In the genomic region with DNA sequence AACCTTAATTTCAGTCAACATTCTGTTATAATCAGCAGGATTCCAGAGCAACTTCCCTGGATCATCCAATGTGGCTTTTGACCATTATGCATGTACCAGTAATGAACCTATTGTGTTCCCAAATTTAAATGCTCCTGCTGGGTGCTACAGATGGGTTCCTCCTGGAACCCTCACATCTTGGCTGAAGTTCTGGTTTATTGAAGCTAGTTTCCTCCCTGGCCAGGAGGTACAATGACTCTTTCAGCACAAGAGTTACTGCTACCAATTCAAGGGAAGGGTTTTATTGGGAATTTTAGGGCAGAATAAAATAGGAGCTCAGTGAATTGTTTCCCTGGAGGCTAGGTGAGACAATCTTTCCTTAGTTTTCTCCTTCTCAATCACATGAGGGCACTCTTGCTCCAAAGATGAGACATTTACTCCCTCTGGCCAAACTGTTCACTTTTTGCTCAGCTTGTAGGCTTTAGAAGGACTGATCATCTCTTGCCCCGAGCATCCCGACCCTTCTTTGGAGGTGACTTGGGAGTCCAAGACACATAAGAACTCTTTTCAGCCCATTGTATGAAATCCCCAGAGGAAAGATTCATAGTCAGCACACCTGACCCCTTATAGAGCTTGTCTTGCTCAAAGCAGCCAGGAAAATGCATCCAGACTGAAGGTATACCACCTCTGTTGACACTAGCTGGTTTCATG, we compare ENCODE assay signal across 8 cellular contexts. TPM values are rescaled to one million over a fixed set of nuclear protein-coding genes. Genes with fewer than 3 reads are reported as not detected.
DNase-seq lines count a peak whose midpoint lies in the region; TF ChIP-seq lines count a peak whose summit lies in the region.

No MANE protein-coding gene starts in this region.

- H3K27me3 Mint-ChIP-seq in Calu3 (ENCODE audit: unreplicated experiment) (peaks cover 65% of the 10 kb centered on the region), HFFc6 (ENCODE audit: insufficient read depth) (peaks cover 16% of the 10 kb centered on the region)

- no peaks in the 10 kb centered on the region for H3K27me3 ChIP-seq in ovary

- no peaks in the 10 kb centered on the region for H3K4me1 ChIP-seq in ovary (ENCODE audit: insufficient read depth)

- BruUV-seq in Calu3 (replicated peaks; lab: Mats Ljungman, UMichigan): no TSS peak

- H3K9me3 Mint-ChIP-seq in Calu3 (ENCODE audit: low read depth, unreplicated experiment) (no peaks in the 10 kb centered on the region), HFFc6 (no peaks in the 10 kb centered on the region)

- no peak overlapping the region for H3K27ac Mint-ChIP-seq in Calu3 (ENCODE audit: unreplicated experiment)
- H3K27ac Mint-ChIP-seq in HFFc6: no peak overlapping the region

- DNase-seq in Calu3 (peak; percentile 48), HFFc6 (peak; percentile 40), NCI-H748 (lab: John Stamatoyannopoulos, UW; ENCODE audit: unreplicated experiment) (peak; percentile 70), cardiac fibroblast (ENCODE audit: low read depth in 2 of 2) (peak; percentile 69 to 73), medulla oblongata (ENCODE audit: extremely low spot score) (peak; percentile 79), ovary (no peak)
- no peak for DNase-seq in activated effector memory CD4-positive, alpha-beta T cell treated with Interleukin-2 at 50 U/mL for 16 hours
- no peak for DNase-seq in stimulated activated CD4-positive, alpha-beta T cell treated with anti-CD3 and anti-CD28 coated beads, Interleukin-12 subunit alpha, Interleukin-12 subunit beta, amount 100 ng/mL, for 4 hours

- H3K36me3 Mint-ChIP-seq in Calu3 (ENCODE audit: insufficient read depth, unreplicated experiment) (no peaks in the 10 kb centered on the region), HFFc6 (ENCODE audit: low read depth) (no peaks in the 10 kb centered on the region)

- H3K9me3 ChIP-seq in ovary: no peaks in the 10 kb centered on the region

- CTCF ChIA-PET in Calu3 (lab: Charles Lee): interaction anchor here (0.5 to 3.1 kb wide), 10 partner anchors 8 to 868 kb away, joined by 3 to 31 read pairs (median 5); partner anchors contain the start of gene NPHP3

- WGBS in ovary, 3 donors: 2 to 4% (median 4%) methylated on average over 2 of the region's 2 CpGs

- no peak for TF ChIP-seq POLR2A in ovary (IDR thresholded peaks at IDR 0.05)

- no peak overlapping the region for H3K4me3 Mint-ChIP-seq in Calu3 (ENCODE audit: low read depth, unreplicated experiment)
- H3K4me3 Mint-ChIP-seq in HFFc6: no peak overlapping the region

- H3K4me1 Mint-ChIP-seq in Calu3 (ENCODE audit: low read depth, unreplicated experiment) (no peaks in the 10 kb centered on the region), HFFc6 (ENCODE audit: low read depth) (peaks cover 6% of the 10 kb centered on the region; the same call in 1 of the 2 replicates)

- TF ChIP-seq CTCF in Calu3 (IDR thresholded peaks at IDR 0.05; ENCODE audit: unreplicated experiment) (peak; percentile 52), HFFc6 (IDR thresholded peaks at IDR 0.05) (peak; percentile 67), cardiac fibroblast (IDR thresholded peaks at IDR 0.05; ENCODE audit: low read depth, low read length) (peak; percentile 36), ovary (IDR thresholded peaks at IDR 0.05) (no peak)

- H3K4me3 ChIP-seq in cardiac fibroblast (replicated peaks in 1 of 2; ENCODE audit: low read depth in 2 of 2, low read length in 2 of 2) (no peak overlapping the region), ovary (no peak overlapping the region)

- no peak overlapping the region for H3K27ac ChIP-seq in ovary

- no peak for TF ChIP-seq EP300 in ovary (IDR thresholded peaks at IDR 0.05)

- intact Hi-C loops in Calu3 (cut with micrococcal nuclease; ENCODE audit: unreplicated experiment): loop anchor here (1.0 to 10.0 kb wide), 7 partner anchors 653 to 1481 kb away; partner anchors contain the start of genes SRPRB and TOPBP1
- intact Hi-C loops in ovary (cut with DNase I): loop anchor here in 1 of 4 donors (10.0 kb wide), 1 partner anchor 694 kb away; no protein-coding TSS in a partner anchor

- no peaks in the 10 kb centered on the region for H3K36me3 ChIP-seq in ovary

RNA-seq across cellular contexts. Expression of gene NPHP3, which starts 8.8 kb away (rescaled TPM):
- 34.4 and 40.3 TPM in 2 replicates for total RNA-seq in Calu3 (2022)
- 10 to 100 TPM; 17.6 to 21.6 (median 19.0) TPM for total RNA-seq in HFFc6 (2021; fragmentation: NEBNext Ultra II Directional; extraction: Animal tissue kit (Norgen Biotek cat#: 25700))
- total RNA-seq in ovary: 10 to 100 TPM; 29.3 to 66.9 (median 37.5) TPM
- polyA plus RNA-seq in ovary: 10 to 100 TPM; 25.8 to 28.2 TPM

Comparison
In these comparisons a context has a peak if more than half of its experiments do, and no peak if none do; other contexts are left out.
1. DNase-seq: peak in Calu3 (single experiment), HFFc6 (single experiment), NCI-H748 (single experiment), cardiac fibroblast (2 of 2) and medulla oblongata (single experiment); none in activated effector memory CD4-positive, alpha-beta T cell treated with Interleukin-2 at 50 U/mL for 16 hours (single experiment), stimulated activated CD4-positive, alpha-beta T cell treated with anti-CD3 and anti-CD28 coated beads, Interleukin-12 subunit alpha, Interleukin-12 subunit beta, amount 100 ng/mL, for 4 hours (single experiment) and ovary (0 of 5).
2. CTCF ChIP-seq: peak in Calu3 (single experiment), HFFc6 (single experiment) and cardiac fibroblast (single experiment); none in ovary (0 of 3).